In the genomic region with DNA sequence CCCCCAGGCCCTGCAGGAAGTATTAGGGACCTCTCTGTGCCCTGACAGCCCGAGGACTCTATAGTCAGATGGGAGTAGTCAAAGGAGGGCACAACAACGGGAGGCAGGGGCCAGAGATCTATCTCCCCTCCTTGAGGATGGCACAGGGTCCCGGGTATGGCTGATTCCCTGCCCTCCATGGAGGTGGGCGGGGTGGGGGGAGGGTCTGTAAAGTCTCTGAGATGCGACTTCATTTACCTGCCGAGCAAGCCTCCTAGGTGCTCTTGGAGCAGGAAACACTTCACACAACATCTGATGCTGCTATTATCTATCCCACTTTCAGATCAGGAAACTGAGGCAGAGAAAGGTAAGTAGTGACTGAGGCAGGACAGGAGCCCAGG, we compare ENCODE assay signal across 10 cellular contexts. TPM values are rescaled to one million over a fixed set of nuclear protein-coding genes. Genes with fewer than 3 reads are reported as not detected.
A peak's percentile ranks its signal among the peaks of the same experiment; 100 is the strongest.
DNase-seq lines count a peak whose midpoint lies in the region; ATAC-seq, FAIRE-seq and TF ChIP-seq lines count a peak whose summit lies in the region.
"Had no signal": no experiment of that assay in that cellular context is flagged by ENCODE, and none has a peak within 500 bp of the region (broad histone marks: within the 10 kb centered on the region; RNA-seq: fewer than 3 reads in every experiment).

No MANE protein-coding gene starts in this region.

- no peak for TF ChIP-seq EP300 in K562 (IDR thresholded peaks at IDR 0.05; ENCODE audit: low read length)

- peaks cover 51 to 56% of the 10 kb centered on the region in 2 experiments for H3K4me1 Mint-ChIP-seq in H9

- peaks cover 3% of the 10 kb centered on the region for H3K9me1 ChIP-seq in K562 (ENCODE audit: control insufficient read depth, insufficient read depth, low read length)

- peaks cover 23% of the 10 kb centered on the region; the same call in 2 of the 3 replicates for H3K36me3 ChIP-seq in K562 (ENCODE audit: control insufficient read depth, insufficient read depth, low read length)

- no peak overlapping the region for H3K4ac ChIP-seq in H9 (ENCODE audit: low read depth, low read length)

- H2AFZ ChIP-seq in H9 (ENCODE audit: low read length) (no peak overlapping the region), K562 (ENCODE audit: low read depth, low read length) (peak overlapping the region; percentile 72)

- no peaks in the 10 kb centered on the region for H3K9me3 ChIP-seq in H9 (ENCODE audit: control insufficient read depth, low read depth, low read length)
- H3K9me3 ChIP-seq in K562 (replicated peaks; ENCODE audit: control insufficient read depth, insufficient read depth, low read depth, low read length) = no peaks in the 10 kb centered on the region

- H4K20me1 ChIP-seq in H9 (ENCODE audit: control insufficient read depth, insufficient read depth, insufficient read length) (no peaks in the 10 kb centered on the region), K562 (replicated peaks; ENCODE audit: control insufficient read depth, insufficient read depth, low read length) (peaks cover 13% of the 10 kb centered on the region)

- H3K4me2 ChIP-seq in H9 (ENCODE audit: insufficient read depth, insufficient read length, low read length) (peak overlapping the region; percentile 34), K562 (ENCODE audit: insufficient read depth, low read length) (peak overlapping the region; percentile 72)

- no peak for TF ChIP-seq RAD21 in K562 (CRISPR knock-in tag; conservative IDR thresholded peaks at IDR 0.05 in 1 of 2, IDR thresholded peaks at IDR 0.05 in 1 of 2)

- no peak for ATAC-seq in K562
- ATAC-seq in esophagus mucosa = no peak
- no peak for ATAC-seq in GM18505 (IDR thresholded peaks at IDR 0.05; ENCODE audit: unreplicated experiment)

- peaks cover 13% of the 10 kb centered on the region for H3K23me2 ChIP-seq in H9 (ENCODE audit: insufficient read length, low read depth, low read length, poor library complexity, severe bottlenecking)

- H3K9ac ChIP-seq in H9 (ENCODE audit: extremely low read depth, insufficient read length, low read length) (no peak overlapping the region), K562 (ENCODE audit: insufficient read depth in 1 of 2, low read depth in 2 of 2, low read length in 2 of 2) (peak overlapping the region; percentile 67 to 92)

- no peak overlapping the region for H3K56ac ChIP-seq in H9 (ENCODE audit: insufficient read length, low read depth, low read length)

- no peak overlapping the region for H2BK15ac ChIP-seq in H9 (ENCODE audit: low read depth, low read length)

- H2BK20ac ChIP-seq in H9 (ENCODE audit: low read depth, low read length, poor library complexity, severe bottlenecking) = no peak overlapping the region

- H3K79me1 ChIP-seq in H9 (ENCODE audit: insufficient read depth, low read depth, low read length, poor library complexity, severe bottlenecking) = no peaks in the 10 kb centered on the region

- H3K27me3 ChIP-seq in H9 (ENCODE audit: insufficient read depth, low read length) = peaks cover 3% of the 10 kb centered on the region; the same call in 1 of the 2 replicates
- no peaks in the 10 kb centered on the region for H3K27me3 ChIP-seq in K562 (ENCODE audit: control insufficient read depth in 2 of 2, insufficient read depth in 2 of 2, low read length in 2 of 2)
- no peaks in the 10 kb centered on the region for H3K27me3 ChIP-seq in layer of hippocampus (ENCODE audit: control insufficient read depth, insufficient read depth, low read length)

- H4K8ac ChIP-seq in H9 (replicated peaks; ENCODE audit: insufficient read length, low read depth, low read length) = no peak overlapping the region

- no peak overlapping the region for H4K91ac ChIP-seq in H9 (ENCODE audit: insufficient read length, low read depth, low read length)

- FAIRE-seq in K562 (lab: Jason Lieb, UNC) = no peak

- H3K23ac ChIP-seq in H9 (ENCODE audit: insufficient read length, low read depth, low read length) = no peak overlapping the region

- H3K79me2 ChIP-seq in H9 (ENCODE audit: insufficient read depth, low read length) (no peaks in the 10 kb centered on the region; the same call in 1 of the 2 replicates), K562 (ENCODE audit: control insufficient read depth, insufficient read depth, low read length) (peaks cover 42% of the 10 kb centered on the region)

- POLR2A ChIA-PET in K562 (lab: Yijun Ruan, JAX) = interaction anchor here (0.6 to 1.1 kb wide), 2 partner anchors 10 to 11 kb away, joined by 3 to 4 read pairs; no protein-coding TSS in a partner anchor

- WGBS in H9 (ENCODE audit: extremely low coverage, insufficient read length, low lambda C conversion rate) = no CpG with 5 or more reads among the region's 6 CpGs
- 68% methylated on average over 3 of the region's 6 CpGs for WGBS in K562 (ENCODE audit: insufficient coverage, low coverage, missing lambda C conversion rate)

- CTCF ChIA-PET in K562 (lab: Yijun Ruan, JAX; ENCODE audit: low intra/inter-chr PET ratio) = no interaction called here

- no peak overlapping the region for H3K27ac Mint-ChIP-seq in H9

- in situ Hi-C loops in K562 (cut with MboI) = no loop called here

- no peak for TF ChIP-seq CTCF in H9 (conservative IDR thresholded peaks at IDR 0.05)
- TF ChIP-seq CTCF in K562 (IDR thresholded peaks at IDR 0.05 in 2 of 3, conservative IDR thresholded peaks at IDR 0.05 in 1 of 3; ENCODE audit: insufficient read depth in 2 of 3, low read depth in 1 of 3, low read length in 3 of 3) = no peak

- BruUV-seq in K562 (replicated peaks; lab: Mats Ljungman, UMichigan) = no TSS peak

- peaks cover 0 to 2% (median 0%) of the 10 kb centered on the region in 3 experiments; a peak in 1 of 7 replicates for H3K36me3 Mint-ChIP-seq in H9 (ENCODE audit: insufficient read depth in 1 of 3, low read depth in 3 of 3)

- no peak overlapping the region for H2BK120ac ChIP-seq in H9 (ENCODE audit: low read depth, low read length, poor library complexity, severe bottlenecking)

- H3K27me3 Mint-ChIP-seq in H9 (ENCODE audit: low read depth) = peaks cover 60% of the 10 kb centered on the region

- H4K5ac ChIP-seq in H9 (ENCODE audit: insufficient read length, low read depth, low read length) = no peak overlapping the region

- no peak overlapping the region for H3K14ac ChIP-seq in H9 (ENCODE audit: insufficient read depth, low read length)

- H3K4me1 ChIP-seq in H9 (ENCODE audit: insufficient read depth, low read length) (peaks cover 7% of the 10 kb centered on the region; the same call in 1 of the 2 replicates), K562 (replicated peaks in 1 of 2; ENCODE audit: control insufficient read depth in 2 of 2, insufficient read depth in 2 of 2, low read length in 2 of 2) (peaks cover 26 to 39% of the 10 kb centered on the region in 2 experiments)

- H2BK12ac ChIP-seq in H9 (ENCODE audit: insufficient read length, low read depth, low read length) = no peak overlapping the region

- H2BK5ac ChIP-seq in H9 (ENCODE audit: insufficient read length, low read length) = no peak overlapping the region

- intact Hi-C loops in K562 (cut with micrococcal nuclease) = no loop called here

- H3K27ac ChIP-seq in H9 (ENCODE audit: insufficient read length, low read depth, low read length) (no peak overlapping the region), K562 (ENCODE audit: extremely low read depth, low read depth, low read length) (peak overlapping the region; percentile 97), layer of hippocampus (ENCODE audit: low read depth, low read length) (peak overlapping the region; percentile 99), skin epidermis (peak overlapping the region in 20 of 21 experiments; percentile 83 to 99 (median 97))

- no peak overlapping the region for H2AK5ac ChIP-seq in H9 (ENCODE audit: insufficient read length, low read length)

- H3K4me3 Mint-ChIP-seq in H9 = peak overlapping the region; percentile 64 to 78

- peak; percentile 36 for DNase-seq in H9
- DNase-seq in K562 (ENCODE audit: extremely low read depth in 1 of 4, low spot score in 3 of 4) = no peak
- no peak for DNase-seq in GF-D8 (lab: John Stamatoyannopoulos, UW)
- DNase-seq in amniotic stem cell (lab: John Stamatoyannopoulos, UW) = no peak
- DNase-seq: activated CD8-positive, alpha-beta memory T cell treated with anti-CD3 and anti-CD28 coated beads, Interleukin-2, amount 50 U/mL, for 48 hours; stimulated activated CD4-positive, alpha-beta T cell treated with anti-CD3 and anti-CD28 coated beads, Interleukin-2, amount 100 ng/mL, for 48 hours had no signal

- H3T11ph ChIP-seq in H9 (ENCODE audit: low read length) = no peak overlapping the region

- peak overlapping the region; percentile 83 for H3K4me3 ChIP-seq in K562
- peak overlapping the region in 5 of 7 experiments; percentile 56 to 85 (median 61) for H3K4me3 ChIP-seq in skin epidermis

- no peaks in the 10 kb centered on the region; a peak in 1 of 5 replicates for H3K9me3 Mint-ChIP-seq in H9

- H3K18ac ChIP-seq in H9 (ENCODE audit: insufficient read length, low read depth, low read length) = no peak overlapping the region

- TF ChIP-seq POLR2A in K562 (conservative IDR thresholded peaks at IDR 0.05) = no peak
- TF ChIP-seq POLR2A in GM18505 (IDR thresholded peaks at IDR 0.05; ENCODE audit: borderline replicate concordance, extremely low read depth, insufficient read depth, insufficient read length) = no peak

RNA-seq across cellular contexts. Expression of gene CDC42EP1, which starts 0.8 kb away (rescaled TPM):
- total RNA-seq in H9 (2021) (23.0 and 24.3 TPM in 2 replicates), K562 (2014; rRNA removed) (29.0 and 41.6 TPM in 2 replicates), K562 (2014; rRNA removed; fragmentation: Illumina TruSeq; extraction: Trizol) (2.7 and 3.2 TPM in 2 replicates), K562 (2015; rRNA removed; fragmentation: Illumina TruSeq; extraction: Trizol) (7.3 and 8.3 TPM in 2 replicates), K562 (2021) (62.8 and 70.2 TPM in 2 replicates), esophagus mucosa (117 TPM)
- total RNA-seq in K562 (2011; cell fraction: chromatin; rRNA removed; ENCODE audit: low replicate concordance) = 7.9 and 25.6 TPM in 2 replicates
- total RNA-seq in K562 (2011; cell fraction: nucleolus; rRNA removed) = 22.5 and 24.0 TPM in 2 replicates
- 13.4 and 14.2 TPM in 2 replicates for total RNA-seq in K562 (2011; cell fraction: nucleoplasm; rRNA removed)
- polyA plus RNA-seq in K562 (2011; rRNA removed) (4.0 and 13.8 TPM in 2 replicates), K562 (2014; fragmentation: Illumina TruSeq; extraction: Trizol) (18.4 and 49.9 TPM in 2 replicates), K562 (2014; fragmentation: Nextera tagmentation; extraction: Ambion mirVana) (under 1 TPM; 0.67 to 0.69 TPM), K562 (2014; rRNA removed) (22.5 and 28.1 TPM in 2 replicates)
- 6.0 and 18.2 TPM in 2 replicates for polyA plus RNA-seq in K562 (2011; cell fraction: cytosol; rRNA removed)
- polyA plus RNA-seq in K562 (2011; cell fraction: nucleus; rRNA removed) = 9.9 and 15.1 TPM in 2 replicates
- 24.9 and 50.5 TPM in 2 replicates for polyA plus RNA-seq in K562 (2012)
- polyA minus RNA-seq in K562 (2011; rRNA and poly(A)+ RNA removed) = 1.9 and 2.3 TPM in 2 replicates
- polyA minus RNA-seq in K562 (2011; cell fraction: cytosol; rRNA and poly(A)+ RNA removed) = 12.7 and 21.9 TPM in 2 replicates
- polyA minus RNA-seq in K562 (2011; cell fraction: nucleus; rRNA and poly(A)+ RNA removed) = 10.2 and 10.6 TPM in 2 replicates

RNA-seq across cellular contexts. Expression of gene LGALS2, which starts 20.4 kb away (rescaled TPM):
- total RNA-seq in H9 (2021) (not detected in 2 replicates), K562 (2014; rRNA removed) (not detected in 2 replicates), K562 (2014; rRNA removed; fragmentation: Illumina TruSeq; extraction: Trizol) (not detected in 2 replicates), K562 (2015; rRNA removed; fragmentation: Illumina TruSeq; extraction: Trizol) (not detected in 2 replicates), K562 (2021) (not detected in 2 replicates), esophagus mucosa (not detected)
- total RNA-seq in K562 (2011; cell fraction: chromatin; rRNA removed; ENCODE audit: low replicate concordance) = not detected in 2 replicates
- not detected in 2 replicates for total RNA-seq in K562 (2011; cell fraction: nucleolus; rRNA removed)
- total RNA-seq in K562 (2011; cell fraction: nucleoplasm; rRNA removed) = not detected in 2 replicates
- polyA plus RNA-seq in K562 (2011; rRNA removed) (not detected in 2 replicates), K562 (2014; fragmentation: Illumina TruSeq; extraction: Trizol) (not detected in 2 replicates), K562 (2014; fragmentation: Nextera tagmentation; extraction: Ambion mirVana) (not detected), K562 (2014; rRNA removed) (not detected in 2 replicates)
- polyA plus RNA-seq in K562 (2011; cell fraction: cytosol; rRNA removed) = not detected in 2 replicates
- polyA plus RNA-seq in K562 (2011; cell fraction: nucleus; rRNA removed) = not detected in 2 replicates
- polyA plus RNA-seq in K562 (2012) = 0.19 TPM in 1 of 2 replicates, not detected in the other
- not detected in 2 replicates for polyA minus RNA-seq in K562 (2011; rRNA and poly(A)+ RNA removed)
- not detected in 2 replicates for polyA minus RNA-seq in K562 (2011; cell fraction: cytosol; rRNA and poly(A)+ RNA removed)
- polyA minus RNA-seq in K562 (2011; cell fraction: nucleus; rRNA and poly(A)+ RNA removed) = not detected in 2 replicates

RNA-seq across cellular contexts. Expression of gene CARD10, which starts 40.3 kb away (rescaled TPM):
- total RNA-seq in H9 (2021) (17.1 and 17.7 TPM in 2 replicates), K562 (2014; rRNA removed) (4.2 and 4.4 TPM in 2 replicates), K562 (2014; rRNA removed; fragmentation: Illumina TruSeq; extraction: Trizol) (0.57 and 0.84 TPM in 2 replicates), K562 (2015; rRNA removed; fragmentation: Illumina TruSeq; extraction: Trizol) (1.6 TPM in 2 replicates), K562 (2021) (4.6 and 5.8 TPM in 2 replicates), esophagus mucosa (10.5 TPM)
- total RNA-seq in K562 (2011; cell fraction: chromatin; rRNA removed; ENCODE audit: low replicate concordance) = 5.4 and 20.1 TPM in 2 replicates
- total RNA-seq in K562 (2011; cell fraction: nucleolus; rRNA removed) = 9.2 and 11.7 TPM in 2 replicates
- 6.9 and 8.3 TPM in 2 replicates for total RNA-seq in K562 (2011; cell fraction: nucleoplasm; rRNA removed)
- polyA plus RNA-seq in K562 (2011; rRNA removed) (3.0 and 4.2 TPM in 2 replicates), K562 (2014; fragmentation: Illumina TruSeq; extraction: Trizol) (1.5 and 3.2 TPM in 2 replicates), K562 (2014; fragmentation: Nextera tagmentation; extraction: Ambion mirVana) (under 1 TPM; 0.13 to 0.20 TPM), K562 (2014; rRNA removed) (3.6 and 5.8 TPM in 2 replicates)
- 4.8 and 9.8 TPM in 2 replicates for polyA plus RNA-seq in K562 (2011; cell fraction: cytosol; rRNA removed)
- 14.1 and 18.7 TPM in 2 replicates for polyA plus RNA-seq in K562 (2011; cell fraction: nucleus; rRNA removed)
- 2.4 and 4.6 TPM in 2 replicates for polyA plus RNA-seq in K562 (2012)
- 1.2 and 1.3 TPM in 2 replicates for polyA minus RNA-seq in K562 (2011; rRNA and poly(A)+ RNA removed)
- 5.9 TPM in 2 replicates for polyA minus RNA-seq in K562 (2011; cell fraction: cytosol; rRNA and poly(A)+ RNA removed)
- polyA minus RNA-seq in K562 (2011; cell fraction: nucleus; rRNA and poly(A)+ RNA removed) = 4.6 and 4.7 TPM in 2 replicates

RNA-seq across cellular contexts. Expression of gene GGA1, which starts 49.1 kb away (rescaled TPM):
- total RNA-seq in H9 (2021) (56.0 and 61.7 TPM in 2 replicates), K562 (2014; rRNA removed) (48.0 and 51.3 TPM in 2 replicates), K562 (2014; rRNA removed; fragmentation: Illumina TruSeq; extraction: Trizol) (19.7 and 24.2 TPM in 2 replicates), K562 (2015; rRNA removed; fragmentation: Illumina TruSeq; extraction: Trizol) (29.9 and 31.1 TPM in 2 replicates), K562 (2021) (57.1 and 61.3 TPM in 2 replicates), esophagus mucosa (28.4 TPM)
- 235 and 500 TPM in 2 replicates for total RNA-seq in K562 (2011; cell fraction: chromatin; rRNA removed; ENCODE audit: low replicate concordance)
- total RNA-seq in K562 (2011; cell fraction: nucleolus; rRNA removed) = 281 and 297 TPM in 2 replicates
- 245 and 253 TPM in 2 replicates for total RNA-seq in K562 (2011; cell fraction: nucleoplasm; rRNA removed)
- polyA plus RNA-seq in K562 (2011; rRNA removed) (50.4 and 53.3 TPM in 2 replicates), K562 (2014; fragmentation: Illumina TruSeq; extraction: Trizol) (31.6 and 42.5 TPM in 2 replicates), K562 (2014; fragmentation: Nextera tagmentation; extraction: Ambion mirVana) (1 to 10 TPM; 1.5 to 1.9 TPM), K562 (2014; rRNA removed) (69.5 and 71.3 TPM in 2 replicates)
- 27.8 and 56.0 TPM in 2 replicates for polyA plus RNA-seq in K562 (2011; cell fraction: cytosol; rRNA removed)
- polyA plus RNA-seq in K562 (2011; cell fraction: nucleus; rRNA removed) = 156 and 291 TPM in 2 replicates
- 41.4 and 63.8 TPM in 2 replicates for polyA plus RNA-seq in K562 (2012)
- 26.8 and 33.7 TPM in 2 replicates for polyA minus RNA-seq in K562 (2011; rRNA and poly(A)+ RNA removed)
- 20.7 and 22.7 TPM in 2 replicates for polyA minus RNA-seq in K562 (2011; cell fraction: cytosol; rRNA and poly(A)+ RNA removed)
- 56.9 and 57.8 TPM in 2 replicates for polyA minus RNA-seq in K562 (2011; cell fraction: nucleus; rRNA and poly(A)+ RNA removed)
